In genomic region chr11:89498845-89499448, GRCh38 we compare ENCODE assay signal across 1 cellular context.
TF ChIP-seq lines count a peak whose summit lies in the region.

No MANE protein-coding gene starts in this region.

TF ChIP-seq in GM12878, 131 proteins besides CTCF, POLR2A, EP300 and RAD21:
- no peak for TF ChIP-seq POU2F2 (IDR thresholded peaks at IDR 0.05; ENCODE audit: borderline replicate concordance, low read depth, low read length)
- TF ChIP-seq DPF2 (IDR thresholded peaks at IDR 0.05) = no peak
- no peak for TF ChIP-seq E2F8 (IDR thresholded peaks at IDR 0.05; ENCODE audit: low read depth, partially characterized antibody)
- TF ChIP-seq HDAC6 (IDR thresholded peaks at IDR 0.05; ENCODE audit: unreplicated experiment) = no peak
- no peak for TF ChIP-seq CUX1 (IDR thresholded peaks at IDR 0.05; ENCODE audit: insufficient replicate concordance, low read depth, low read length)
- TF ChIP-seq HSF1 (IDR thresholded peaks at IDR 0.05; ENCODE audit: low read depth, low read length) = no peak
- TF ChIP-seq RUNX3 (IDR thresholded peaks at IDR 0.05; ENCODE audit: low read length) = no peak
- TF ChIP-seq ESRRA (IDR thresholded peaks at IDR 0.05; ENCODE audit: low read length) = no peak
- TF ChIP-seq KDM1A (IDR thresholded peaks at IDR 0.05; ENCODE audit: borderline replicate concordance) = no peak
- no peak for TF ChIP-seq CREM (IDR thresholded peaks at IDR 0.05; ENCODE audit: low read depth)
